ENCODE assay signal across 23 cellular contexts in the genomic region with DNA sequence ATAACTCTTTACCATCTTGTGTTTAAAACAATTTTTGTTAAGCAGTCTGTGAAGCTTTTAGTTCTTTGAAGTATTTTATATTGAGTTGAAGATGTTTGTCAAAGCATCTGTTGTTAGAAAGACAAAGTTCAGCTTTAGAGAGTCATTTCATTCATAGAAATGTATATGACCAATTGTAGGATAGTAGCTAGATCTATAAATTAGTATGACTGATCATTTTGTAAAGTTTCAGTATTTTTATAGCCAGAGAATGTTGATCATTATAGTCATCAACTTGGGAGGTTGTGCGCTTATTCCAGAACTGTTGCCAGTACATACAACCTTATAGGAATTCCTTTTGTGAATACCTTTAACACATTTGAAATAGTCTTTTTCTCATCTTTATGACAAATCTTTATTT. TPM values are rescaled to one million over a fixed set of nuclear protein-coding genes. Genes with fewer than 3 reads are reported as not detected.
A peak's percentile ranks its signal among the peaks of the same experiment; 100 is the strongest.
DNase-seq lines count a peak whose midpoint lies in the region; ATAC-seq and TF ChIP-seq lines count a peak whose summit lies in the region.
"Had no signal": no experiment of that assay in that cellular context is flagged by ENCODE, and none has a peak within 500 bp of the region (broad histone marks: within the 10 kb centered on the region; RNA-seq: fewer than 3 reads in every experiment).

No MANE protein-coding gene starts in this region.

- peaks cover 96% of the 10 kb centered on the region for H3K79me2 ChIP-seq in GM23338 (replicated peaks; ENCODE audit: insufficient read depth)

- H3K27me3 ChIP-seq in GM23338 (ENCODE audit: insufficient read depth) (no peaks in the 10 kb centered on the region), neutrophil (no peaks in the 10 kb centered on the region), testis (no peaks in the 10 kb centered on the region)
- H3K27me3 ChIP-seq: heart left ventricle, transverse colon had no signal

- intact Hi-C loops in activated CD4-positive, alpha-beta memory T cell treated with anti-CD3 and anti-CD28 coated beads for 36 hours (cut with micrococcal nuclease), result loop anchor here (2.0 kb wide), 1 partner anchor 15 kb away; no protein-coding TSS in a partner anchor
- intact Hi-C loops in activated T-helper 2 cell treated with anti-CD3 and anti-CD28 coated beads, Interferon-gamma antibody, Interleukin-2, Interleukin-4, amounts not matched to agents 10 μg/mL and 5 μg/mL and 100 μg/mL, durations not matched to agents 14 hours and 24 hours and 36 hours (cut with micrococcal nuclease), result no loop called here
- intact Hi-C loops in testis (cut with DNase I; ENCODE audit: low total_unique reads), result no loop called here

- H3K4me2 ChIP-seq in GM23338, result no peak overlapping the region

- H3K4me3 Mint-ChIP-seq in activated CD4-positive, alpha-beta memory T cell treated with anti-CD3 and anti-CD28 coated beads for 36 hours, result peak overlapping the region; percentile 7
- H3K4me3 Mint-ChIP-seq in activated CD4-positive, alpha-beta memory T cell treated with anti-CD3 and anti-CD28 coated beads, Interleukin-2, amount 10 ng/mL, durations not matched to agents 7 days and 5 days, result no peak overlapping the region
- H3K4me3 Mint-ChIP-seq in GM23338, result no peak overlapping the region
- no peak overlapping the region for H3K4me3 Mint-ChIP-seq in activated T-helper 2 cell treated with anti-CD3 and anti-CD28 coated beads, Interferon-gamma antibody, Interleukin-2, Interleukin-4, amounts not matched to agents 10 μg/mL and 5 μg/mL and 100 μg/mL, durations not matched to agents 14 hours and 24 hours and 36 hours (ENCODE audit: low read depth)
- H3K4me3 Mint-ChIP-seq: activated CD4-positive, alpha-beta T cell treated with anti-CD3 and anti-CD28 coated beads, Interleukin-2, amount 10 ng/mL, durations not matched to agents 7 days and 5 days; endodermal cell had no signal

- no peaks in the 10 kb centered on the region for H3F3A ChIP-seq in GM23338 (replicated peaks; ENCODE audit: low read depth)

- TF ChIP-seq POLR2A in testis (IDR thresholded peaks at IDR 0.05), result no peak

- H4K20me1 ChIP-seq in GM23338 (replicated peaks; ENCODE audit: insufficient read depth), result peaks cover 34% of the 10 kb centered on the region

- H2AFZ ChIP-seq in GM23338, result no peak overlapping the region

- peaks cover 3% of the 10 kb centered on the region; the same call in 1 of the 2 replicates for H3K9me2 ChIP-seq in GM23338 (ENCODE audit: insufficient read depth)

- no peak for ATAC-seq in GM23338
- no peak for ATAC-seq in HG02571 (IDR thresholded peaks at IDR 0.05; ENCODE audit: unreplicated experiment)
- ATAC-seq: heart left ventricle, lower lobe of right lung had no signal

- 93 to 97% methylated on average over 1 of the region's 1 CpG for WGBS in testis, 2 donors

- CTCF ChIA-PET in activated CD4-positive, alpha-beta memory T cell treated with anti-CD3 and anti-CD28 coated beads for 36 hours (lab: Charles Lee), result interaction anchor here (0.6 to 2.6 kb wide), 3 partner anchors 12 to 135 kb away, joined by 5 to 9 read pairs (median 6); no protein-coding TSS in a partner anchor
- CTCF ChIA-PET in activated CD4-positive, alpha-beta memory T cell treated with anti-CD3 and anti-CD28 coated beads, Interleukin-2, amount 10 ng/mL, durations not matched to agents 7 days and 5 days (lab: Charles Lee), result interaction anchor here (0.5 kb wide), 1 partner anchor 612 kb away, joined by 3 read pairs; no protein-coding TSS in a partner anchor

- H3K36me3 ChIP-seq in GM23338 (ENCODE audit: insufficient read depth), result no peaks in the 10 kb centered on the region
- H3K36me3 ChIP-seq in neutrophil, result peaks cover 9% of the 10 kb centered on the region
- H3K36me3 ChIP-seq in testis (ENCODE audit: low read depth, missing control alignments), result no peaks in the 10 kb centered on the region

- peaks cover 7% of the 10 kb centered on the region for H3K36me3 Mint-ChIP-seq in activated CD4-positive, alpha-beta memory T cell treated with anti-CD3 and anti-CD28 coated beads for 36 hours
- peaks cover 15% of the 10 kb centered on the region for H3K36me3 Mint-ChIP-seq in activated CD4-positive, alpha-beta memory T cell treated with anti-CD3 and anti-CD28 coated beads, Interleukin-2, amount 10 ng/mL, durations not matched to agents 7 days and 5 days (ENCODE audit: low read depth)
- H3K36me3 Mint-ChIP-seq in GM23338 (ENCODE audit: low read depth), result peaks cover 9% of the 10 kb centered on the region; the same call in 2 of the 3 replicates
- peaks cover 17% of the 10 kb centered on the region for H3K36me3 Mint-ChIP-seq in activated T-helper 2 cell treated with anti-CD3 and anti-CD28 coated beads, Interferon-gamma antibody, Interleukin-2, Interleukin-4, amounts not matched to agents 10 μg/mL and 5 μg/mL and 100 μg/mL, durations not matched to agents 14 hours and 24 hours and 36 hours (ENCODE audit: low read depth)
- H3K36me3 Mint-ChIP-seq: IgD-negative memory B cell had no signal

- no peaks in the 10 kb centered on the region for H3K27me3 Mint-ChIP-seq in activated CD4-positive, alpha-beta memory T cell treated with anti-CD3 and anti-CD28 coated beads for 36 hours
- H3K27me3 Mint-ChIP-seq in activated CD4-positive, alpha-beta memory T cell treated with anti-CD3 and anti-CD28 coated beads, Interleukin-2, amount 10 ng/mL, durations not matched to agents 7 days and 5 days, result no peaks in the 10 kb centered on the region
- peaks cover 2% of the 10 kb centered on the region for H3K27me3 Mint-ChIP-seq in GM23338 (ENCODE audit: insufficient read depth, low read depth, poor library complexity)
- no peaks in the 10 kb centered on the region for H3K27me3 Mint-ChIP-seq in activated T-helper 2 cell treated with anti-CD3 and anti-CD28 coated beads, Interferon-gamma antibody, Interleukin-2, Interleukin-4, amounts not matched to agents 10 μg/mL and 5 μg/mL and 100 μg/mL, durations not matched to agents 14 hours and 24 hours and 36 hours (ENCODE audit: low read depth)
- H3K27me3 Mint-ChIP-seq: activated CD4-positive, alpha-beta T cell treated with anti-CD3 and anti-CD28 coated beads, Interleukin-2, amount 10 ng/mL, durations not matched to agents 7 days and 5 days; IgD-negative memory B cell; progenitor cell of endocrine pancreas had no signal

- no peak for DNase-seq in activated CD4-positive, alpha-beta memory T cell treated with anti-CD3 and anti-CD28 coated beads for 36 hours
- DNase-seq in activated CD4-positive, alpha-beta memory T cell treated with anti-CD3 and anti-CD28 coated beads, Interleukin-2, amount 10 ng/mL, durations not matched to agents 7 days and 5 days, result no peak
- DNase-seq in GM23338 (ENCODE audit: low spot score) (no peak), HuH-7 (ENCODE audit: low spot score) (no peak), testis (no peak)
- DNase-seq in activated T-helper 2 cell treated with anti-CD3 and anti-CD28 coated beads, Interferon-gamma antibody, Interleukin-2, Interleukin-4, amounts not matched to agents 10 μg/mL and 5 μg/mL and 100 μg/mL, durations not matched to agents 14 hours and 24 hours and 36 hours (ENCODE audit: low spot score), result no peak
- DNase-seq: activated CD4-positive, alpha-beta T cell treated with anti-CD3 and anti-CD28 coated beads, Interleukin-2, amount 10 ng/mL, durations not matched to agents 7 days and 5 days; anterior cingulate cortex; cerebellar nuclear complex; EL; endodermal cell; heart left ventricle; lower lobe of right lung; NCI-H2081 treated with DMSO at 0.1 percent for 48 hours; NCI-H526 treated with DMSO at 0.1 percent for 48 hours; small intestine; transverse colon had no signal

- TF ChIP-seq CTCF in GM23338 (conservative IDR thresholded peaks at IDR 0.05; ENCODE audit: low read depth in 2 of 2) (no peak), neutrophil (IDR thresholded peaks at IDR 0.05) (no peak), testis (IDR thresholded peaks at IDR 0.05) (no peak)

- H3K9me3 Mint-ChIP-seq in activated CD4-positive, alpha-beta memory T cell treated with anti-CD3 and anti-CD28 coated beads for 36 hours, result no peaks in the 10 kb centered on the region
- no peaks in the 10 kb centered on the region for H3K9me3 Mint-ChIP-seq in activated CD4-positive, alpha-beta memory T cell treated with anti-CD3 and anti-CD28 coated beads, Interleukin-2, amount 10 ng/mL, durations not matched to agents 7 days and 5 days
- H3K9me3 Mint-ChIP-seq in GM23338, result no peaks in the 10 kb centered on the region
- H3K9me3 Mint-ChIP-seq in activated T-helper 2 cell treated with anti-CD3 and anti-CD28 coated beads, Interferon-gamma antibody, Interleukin-2, Interleukin-4, amounts not matched to agents 10 μg/mL and 5 μg/mL and 100 μg/mL, durations not matched to agents 14 hours and 24 hours and 36 hours, result no peaks in the 10 kb centered on the region
- H3K9me3 Mint-ChIP-seq: activated CD4-positive, alpha-beta T cell treated with anti-CD3 and anti-CD28 coated beads, Interleukin-2, amount 10 ng/mL, durations not matched to agents 7 days and 5 days; endodermal cell; IgD-negative memory B cell; nephron had no signal

- H3K4me1 Mint-ChIP-seq in activated CD4-positive, alpha-beta memory T cell treated with anti-CD3 and anti-CD28 coated beads for 36 hours (ENCODE audit: low read depth), result peaks cover 58% of the 10 kb centered on the region
- peaks cover 40% of the 10 kb centered on the region for H3K4me1 Mint-ChIP-seq in activated CD4-positive, alpha-beta memory T cell treated with anti-CD3 and anti-CD28 coated beads, Interleukin-2, amount 10 ng/mL, durations not matched to agents 7 days and 5 days
- peaks cover 30% of the 10 kb centered on the region for H3K4me1 Mint-ChIP-seq in GM23338
- H3K4me1 Mint-ChIP-seq in activated T-helper 2 cell treated with anti-CD3 and anti-CD28 coated beads, Interferon-gamma antibody, Interleukin-2, Interleukin-4, amounts not matched to agents 10 μg/mL and 5 μg/mL and 100 μg/mL, durations not matched to agents 14 hours and 24 hours and 36 hours (ENCODE audit: low read depth), result peaks cover 45% of the 10 kb centered on the region

- H3K4me3 ChIP-seq in GM23338, result no peak overlapping the region
- no peak overlapping the region for H3K4me3 ChIP-seq in neutrophil (ENCODE audit: low read depth in 1 of 2, low read length in 1 of 2)
- H3K4me3 ChIP-seq in testis, result no peak overlapping the region
- H3K4me3 ChIP-seq: heart left ventricle, lower lobe of right lung, transverse colon had no signal

- POLR2A ChIA-PET in activated CD4-positive, alpha-beta memory T cell treated with anti-CD3 and anti-CD28 coated beads for 36 hours (lab: Charles Lee), result interaction anchor here (0.6 kb wide), 1 partner anchor 106 kb away, joined by 3 read pairs; no protein-coding TSS in a partner anchor
- POLR2A ChIA-PET in activated CD4-positive, alpha-beta memory T cell treated with anti-CD3 and anti-CD28 coated beads, Interleukin-2, amount 10 ng/mL, durations not matched to agents 7 days and 5 days (lab: Charles Lee), result no interaction called here

- H3K27ac ChIP-seq in GM23338 (ENCODE audit: low read depth), result no peak overlapping the region
- H3K27ac ChIP-seq in neutrophil, result peak overlapping the region; percentile 45
- H3K27ac ChIP-seq in testis, result no peak overlapping the region
- H3K27ac ChIP-seq: C4-2B, heart left ventricle, lower lobe of right lung had no signal

- H3K4me1 ChIP-seq in GM23338 (ENCODE audit: insufficient read depth) (peaks cover 27% of the 10 kb centered on the region), neutrophil (ENCODE audit: control insufficient read depth in 1 of 2, insufficient read depth in 1 of 2, low read depth in 1 of 2, low read length in 1 of 2) (peaks cover 32 to 54% of the 10 kb centered on the region in 2 experiments), testis (peaks cover 12% of the 10 kb centered on the region)

- peak overlapping the region; percentile 49 for H3K27ac Mint-ChIP-seq in activated CD4-positive, alpha-beta memory T cell treated with anti-CD3 and anti-CD28 coated beads for 36 hours
- H3K27ac Mint-ChIP-seq in activated CD4-positive, alpha-beta memory T cell treated with anti-CD3 and anti-CD28 coated beads, Interleukin-2, amount 10 ng/mL, durations not matched to agents 7 days and 5 days, result no peak overlapping the region
- H3K27ac Mint-ChIP-seq in GM23338, result 0 out of 2 replicates have a peak overlapping the region, but pooled peaks have one; percentile 24
- H3K27ac Mint-ChIP-seq in activated T-helper 2 cell treated with anti-CD3 and anti-CD28 coated beads, Interferon-gamma antibody, Interleukin-2, Interleukin-4, amounts not matched to agents 10 μg/mL and 5 μg/mL and 100 μg/mL, durations not matched to agents 14 hours and 24 hours and 36 hours, result peak overlapping the region; percentile 29
- H3K27ac Mint-ChIP-seq: activated CD4-positive, alpha-beta T cell treated with anti-CD3 and anti-CD28 coated beads, Interleukin-2, amount 10 ng/mL, durations not matched to agents 7 days and 5 days; endodermal cell; nephron; progenitor cell of endocrine pancreas had no signal

- H3K9me3 ChIP-seq in neutrophil (no peaks in the 10 kb centered on the region), testis (no peaks in the 10 kb centered on the region)
- H3K9me3 ChIP-seq: heart left ventricle, lower lobe of right lung, transverse colon had no signal

RNA-seq across cellular contexts. Expression of gene NIPBL, which starts 5.2 kb away (rescaled TPM):
- total RNA-seq in activated CD4-positive, alpha-beta memory T cell treated with anti-CD3 and anti-CD28 coated beads for 36 hours, result 10 to 100 TPM; 35.4 to 40.4 TPM
- 10 to 100 TPM; 55.5 to 58.7 TPM for total RNA-seq in activated CD4-positive, alpha-beta memory T cell treated with anti-CD3 and anti-CD28 coated beads, Interleukin-2, amount 10 ng/mL, durations not matched to agents 7 days and 5 days
- 40.3 and 44.2 TPM in 2 replicates for total RNA-seq in GM23338 (2014; rRNA removed; shearing (Covaris generic))
- 47.1 and 51.4 TPM in 2 replicates for polyA plus RNA-seq in GM23338 (2016; fragmentation: Nextera tagmentation; extraction: Ambion mirVana)
- total RNA-seq in activated T-helper 2 cell treated with anti-CD3 and anti-CD28 coated beads, Interferon-gamma antibody, Interleukin-2, Interleukin-4, amounts not matched to agents 10 μg/mL and 5 μg/mL and 100 μg/mL, durations not matched to agents 14 hours and 24 hours and 36 hours, result 48.5 and 52.9 TPM in 2 replicates
- total RNA-seq in testis, result 10 to 100 TPM; 76.6 to 80.2 TPM
- polyA plus RNA-seq in testis (ENCODE audit: insufficient read depth, low read depth, low replicate concordance), result 13.8 TPM
